In the genomic region with DNA sequence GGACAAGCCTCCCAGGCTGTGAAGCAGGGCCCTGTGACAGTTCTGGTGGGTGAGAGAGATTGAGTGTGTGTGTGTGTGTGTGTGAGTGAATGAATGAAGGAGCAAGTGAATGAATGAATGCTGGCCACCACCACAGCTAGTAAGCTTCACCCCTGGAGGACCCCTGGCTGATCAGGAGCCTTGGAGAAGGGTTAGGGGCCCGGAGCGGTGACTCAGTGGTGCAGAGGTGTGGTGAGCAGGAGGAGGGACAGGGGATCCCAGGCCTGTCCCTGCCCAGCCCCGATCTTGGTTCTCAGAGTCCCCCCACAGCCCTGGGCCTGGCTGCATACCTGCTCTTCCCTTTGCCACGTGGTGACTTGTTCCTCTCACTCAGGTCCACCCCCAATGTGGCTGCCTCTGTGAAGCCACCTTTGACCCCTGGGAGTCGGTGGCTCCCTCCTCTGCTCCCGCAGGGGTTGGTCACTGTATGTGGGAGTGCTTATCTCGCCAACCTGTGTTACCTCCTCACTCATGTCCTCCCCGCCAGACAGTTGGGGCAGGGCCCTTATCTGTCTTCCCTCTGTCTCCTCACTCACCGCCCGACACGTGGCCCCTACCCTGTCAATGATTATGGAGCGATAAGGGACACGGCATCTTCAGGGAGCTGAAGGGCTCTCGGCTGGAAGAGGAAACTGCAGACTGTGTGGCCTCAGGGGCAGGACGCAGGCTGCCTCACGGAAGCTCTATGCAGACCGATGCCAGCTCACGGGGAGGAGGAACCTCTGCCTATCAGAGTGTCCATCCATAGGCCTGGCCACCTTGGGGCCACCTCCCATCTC, we compare ENCODE assay signal across 1 cellular context.
A peak's percentile ranks its signal among the peaks of the same experiment; 100 is the strongest.
TF ChIP-seq lines count a peak whose summit lies in the region.

No MANE protein-coding gene starts in this region.

TF ChIP-seq in HepG2, 621 proteins besides CTCF, POLR2A, EP300 and RAD21 (continued from another document and continues in another):
- TF ChIP-seq, protein P1, sequence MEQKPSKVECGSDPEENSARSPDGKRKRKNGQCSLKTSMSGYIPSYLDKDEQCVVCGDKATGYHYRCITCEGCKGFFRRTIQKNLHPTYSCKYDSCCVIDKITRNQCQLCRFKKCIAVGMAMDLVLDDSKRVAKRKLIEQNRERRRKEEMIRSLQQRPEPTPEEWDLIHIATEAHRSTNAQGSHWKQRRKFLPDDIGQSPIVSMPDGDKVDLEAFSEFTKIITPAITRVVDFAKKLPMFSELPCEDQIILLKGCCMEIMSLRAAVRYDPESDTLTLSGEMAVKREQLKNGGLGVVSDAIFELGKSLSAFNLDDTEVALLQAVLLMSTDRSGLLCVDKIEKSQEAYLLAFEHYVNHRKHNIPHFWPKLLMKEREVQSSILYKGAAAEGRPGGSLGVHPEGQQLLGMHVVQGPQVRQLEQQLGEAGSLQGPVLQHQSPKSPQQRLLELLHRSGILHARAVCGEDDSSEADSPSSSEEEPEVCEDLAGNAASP (CRISPR knock-in tag; IDR thresholded peaks at IDR 0.05; ENCODE audit: borderline replicate concordance): 0 out of 2 replicates have a peak, but pooled peaks have one; percentile 19
- TF ChIP-seq KLF6 (CRISPR knock-in tag; IDR thresholded peaks at IDR 0.05): no peak
- TF ChIP-seq, protein P2, sequence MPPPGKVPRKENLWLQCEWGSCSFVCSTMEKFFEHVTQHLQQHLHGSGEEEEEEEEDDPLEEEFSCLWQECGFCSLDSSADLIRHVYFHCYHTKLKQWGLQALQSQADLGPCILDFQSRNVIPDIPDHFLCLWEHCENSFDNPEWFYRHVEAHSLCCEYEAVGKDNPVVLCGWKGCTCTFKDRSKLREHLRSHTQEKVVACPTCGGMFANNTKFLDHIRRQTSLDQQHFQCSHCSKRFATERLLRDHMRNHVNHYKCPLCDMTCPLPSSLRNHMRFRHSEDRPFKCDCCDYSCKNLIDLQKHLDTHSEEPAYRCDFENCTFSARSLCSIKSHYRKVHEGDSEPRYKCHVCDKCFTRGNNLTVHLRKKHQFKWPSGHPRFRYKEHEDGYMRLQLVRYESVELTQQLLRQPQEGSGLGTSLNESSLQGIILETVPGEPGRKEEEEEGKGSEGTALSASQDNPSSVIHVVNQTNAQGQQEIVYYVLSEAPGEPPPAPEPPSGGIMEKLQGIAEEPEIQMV (CRISPR knock-in tag; IDR thresholded peaks at IDR 0.05; ENCODE audit: low read depth): no peak
- no peak for TF ChIP-seq SUZ12 (IDR thresholded peaks at IDR 0.05; ENCODE audit: low read depth, low read length)
- TF ChIP-seq SCMH1 (CRISPR knock-in tag; IDR thresholded peaks at IDR 0.05; ENCODE audit: borderline replicate concordance): no peak
- no peak for TF ChIP-seq NR1H2 (CRISPR knock-in tag; IDR thresholded peaks at IDR 0.05; ENCODE audit: borderline replicate concordance, low read depth)
- no peak for TF ChIP-seq ZNF572 (CRISPR knock-in tag; IDR thresholded peaks at IDR 0.05)
- TF ChIP-seq ZNF598 (CRISPR knock-in tag; IDR thresholded peaks at IDR 0.05; ENCODE audit: borderline replicate concordance): no peak
- TF ChIP-seq MED8 (CRISPR knock-in tag; IDR thresholded peaks at IDR 0.05; ENCODE audit: insufficient replicate concordance): no peak
- peak; percentile 69; the same call in 1 of the 2 replicates for TF ChIP-seq ZNF788 (CRISPR knock-in tag; IDR thresholded peaks at IDR 0.05; ENCODE audit: borderline replicate concordance)
- TF ChIP-seq ZNF230 (CRISPR knock-in tag; IDR thresholded peaks at IDR 0.05): peak; percentile 64; the same call in 1 of the 2 replicates
- TF ChIP-seq, protein P3, sequence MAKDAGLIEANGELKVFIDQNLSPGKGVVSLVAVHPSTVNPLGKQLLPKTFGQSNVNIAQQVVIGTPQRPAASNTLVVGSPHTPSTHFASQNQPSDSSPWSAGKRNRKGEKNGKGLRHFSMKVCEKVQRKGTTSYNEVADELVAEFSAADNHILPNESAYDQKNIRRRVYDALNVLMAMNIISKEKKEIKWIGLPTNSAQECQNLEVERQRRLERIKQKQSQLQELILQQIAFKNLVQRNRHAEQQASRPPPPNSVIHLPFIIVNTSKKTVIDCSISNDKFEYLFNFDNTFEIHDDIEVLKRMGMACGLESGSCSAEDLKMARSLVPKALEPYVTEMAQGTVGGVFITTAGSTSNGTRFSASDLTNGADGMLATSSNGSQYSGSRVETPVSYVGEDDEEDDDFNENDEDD (CRISPR knock-in tag; IDR thresholded peaks at IDR 0.05; ENCODE audit: borderline replicate concordance): peak; percentile 48
- TF ChIP-seq, protein P4, sequence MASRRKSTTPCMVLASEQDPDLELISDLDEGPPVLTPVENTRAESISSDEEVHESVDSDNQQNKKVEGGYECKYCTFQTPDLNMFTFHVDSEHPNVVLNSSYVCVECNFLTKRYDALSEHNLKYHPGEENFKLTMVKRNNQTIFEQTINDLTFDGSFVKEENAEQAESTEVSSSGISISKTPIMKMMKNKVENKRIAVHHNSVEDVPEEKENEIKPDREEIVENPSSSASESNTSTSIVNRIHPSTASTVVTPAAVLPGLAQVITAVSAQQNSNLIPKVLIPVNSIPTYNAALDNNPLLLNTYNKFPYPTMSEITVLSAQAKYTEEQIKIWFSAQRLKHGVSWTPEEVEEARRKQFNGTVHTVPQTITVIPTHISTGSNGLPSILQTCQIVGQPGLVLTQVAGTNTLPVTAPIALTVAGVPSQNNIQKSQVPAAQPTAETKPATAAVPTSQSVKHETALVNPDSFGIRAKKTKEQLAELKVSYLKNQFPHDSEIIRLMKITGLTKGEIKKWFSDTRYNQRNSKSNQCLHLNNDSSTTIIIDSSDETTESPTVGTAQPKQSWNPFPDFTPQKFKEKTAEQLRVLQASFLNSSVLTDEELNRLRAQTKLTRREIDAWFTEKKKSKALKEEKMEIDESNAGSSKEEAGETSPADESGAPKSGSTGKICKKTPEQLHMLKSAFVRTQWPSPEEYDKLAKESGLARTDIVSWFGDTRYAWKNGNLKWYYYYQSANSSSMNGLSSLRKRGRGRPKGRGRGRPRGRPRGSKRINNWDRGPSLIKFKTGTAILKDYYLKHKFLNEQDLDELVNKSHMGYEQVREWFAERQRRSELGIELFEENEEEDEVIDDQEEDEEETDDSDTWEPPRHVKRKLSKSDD (CRISPR knock-in tag; IDR thresholded peaks at IDR 0.05; ENCODE audit: low read depth): no peak
- no peak for TF ChIP-seq ZNF451 (CRISPR knock-in tag; IDR thresholded peaks at IDR 0.05)
- TF ChIP-seq ZNF180 (CRISPR knock-in tag; IDR thresholded peaks at IDR 0.05; ENCODE audit: borderline replicate concordance, low read depth): no peak
- TF ChIP-seq, protein P5, sequence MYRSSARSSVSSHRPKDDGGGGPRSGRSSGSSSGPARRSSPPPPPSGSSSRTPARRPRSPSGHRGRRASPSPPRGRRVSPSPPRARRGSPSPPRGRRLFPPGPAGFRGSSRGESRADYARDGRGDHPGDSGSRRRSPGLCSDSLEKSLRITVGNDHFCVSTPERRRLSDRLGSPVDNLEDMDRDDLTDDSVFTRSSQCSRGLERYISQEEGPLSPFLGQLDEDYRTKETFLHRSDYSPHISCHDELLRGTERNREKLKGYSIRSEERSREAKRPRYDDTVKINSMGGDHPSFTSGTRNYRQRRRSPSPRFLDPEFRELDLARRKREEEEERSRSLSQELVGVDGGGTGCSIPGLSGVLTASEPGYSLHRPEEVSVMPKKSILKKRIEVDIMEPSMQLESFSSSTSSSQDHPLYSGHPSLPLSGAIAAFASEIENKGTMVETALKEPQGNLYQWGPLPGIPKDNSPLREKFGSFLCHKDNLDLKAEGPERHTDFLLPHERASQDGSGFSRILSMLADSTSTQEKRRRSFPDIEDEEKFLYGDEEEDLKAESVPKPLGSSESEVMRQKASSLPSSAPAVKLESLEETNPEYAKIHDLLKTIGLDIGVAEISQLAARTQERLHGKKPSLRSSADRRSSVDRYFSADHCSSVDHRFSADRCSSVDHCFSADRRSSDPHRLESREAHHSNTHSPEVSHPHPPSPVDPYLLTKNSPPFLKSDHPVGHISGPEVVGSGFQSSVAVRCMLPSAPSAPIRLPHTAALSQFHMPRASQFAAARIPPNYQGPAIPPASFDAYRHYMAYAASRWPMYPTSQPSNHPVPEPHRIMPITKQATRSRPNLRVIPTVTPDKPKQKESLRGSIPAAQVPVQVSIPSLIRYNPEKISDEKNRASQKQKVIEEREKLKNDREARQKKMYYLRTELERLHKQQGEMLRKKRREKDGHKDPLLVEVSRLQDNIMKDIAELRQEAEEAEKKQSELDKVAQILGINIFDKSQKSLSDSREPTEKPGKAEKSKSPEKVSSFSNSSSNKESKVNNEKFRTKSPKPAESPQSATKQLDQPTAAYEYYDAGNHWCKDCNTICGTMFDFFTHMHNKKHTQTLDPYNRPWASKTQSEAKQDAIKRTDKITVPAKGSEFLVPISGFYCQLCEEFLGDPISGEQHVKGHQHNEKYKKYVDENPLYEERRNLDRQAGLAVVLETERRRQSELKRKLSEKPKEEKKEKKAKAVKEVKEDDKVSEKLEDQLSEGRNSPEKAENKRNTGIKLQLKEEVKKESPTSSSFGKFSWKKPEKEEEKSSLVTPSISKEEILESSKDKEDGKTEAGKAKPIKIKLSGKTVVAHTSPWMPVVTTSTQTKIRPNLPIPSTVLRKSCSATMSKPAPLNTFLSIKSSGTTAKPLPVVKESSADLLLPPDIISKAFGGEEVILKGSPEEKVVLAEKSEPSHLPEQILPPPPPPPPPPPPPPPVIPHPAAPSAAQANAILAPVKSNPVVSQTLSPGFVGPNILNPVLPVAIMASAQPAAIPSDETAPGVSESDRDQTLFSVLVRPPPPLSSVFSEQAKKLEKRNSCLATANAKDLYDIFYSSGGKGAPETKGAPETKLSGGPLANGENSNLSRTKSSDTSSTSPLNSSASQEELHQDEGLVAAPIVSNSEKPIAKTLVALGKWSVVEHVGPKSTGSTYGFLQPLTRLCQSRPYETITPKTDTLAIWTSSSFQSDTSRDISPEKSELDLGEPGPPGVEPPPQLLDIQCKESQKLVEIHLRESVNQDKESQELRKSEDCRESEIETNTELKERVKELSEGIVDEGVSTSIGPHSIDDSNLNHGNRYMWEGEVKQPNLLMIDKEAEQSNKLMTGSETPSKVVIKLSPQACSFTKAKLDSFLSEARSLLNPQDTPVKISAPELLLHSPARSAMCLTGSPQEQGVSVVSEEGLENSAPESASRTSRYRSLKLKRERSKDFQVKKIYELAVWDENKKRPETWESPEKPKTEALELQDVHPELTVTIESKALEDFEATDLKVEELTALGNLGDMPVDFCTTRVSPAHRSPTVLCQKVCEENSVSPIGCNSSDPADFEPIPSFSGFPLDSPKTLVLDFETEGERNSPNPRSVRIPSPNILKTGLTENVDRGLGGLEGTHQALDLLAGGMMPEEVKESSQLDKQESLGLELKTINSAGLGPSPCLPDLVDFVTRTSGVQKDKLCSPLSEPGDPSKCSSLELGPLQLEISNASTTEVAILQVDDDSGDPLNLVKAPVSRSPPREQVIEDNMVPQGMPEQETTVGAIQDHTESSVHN (CRISPR knock-in tag; IDR thresholded peaks at IDR 0.05): no peak; the same call in 1 of the 2 replicates
- TF ChIP-seq, protein P6, sequence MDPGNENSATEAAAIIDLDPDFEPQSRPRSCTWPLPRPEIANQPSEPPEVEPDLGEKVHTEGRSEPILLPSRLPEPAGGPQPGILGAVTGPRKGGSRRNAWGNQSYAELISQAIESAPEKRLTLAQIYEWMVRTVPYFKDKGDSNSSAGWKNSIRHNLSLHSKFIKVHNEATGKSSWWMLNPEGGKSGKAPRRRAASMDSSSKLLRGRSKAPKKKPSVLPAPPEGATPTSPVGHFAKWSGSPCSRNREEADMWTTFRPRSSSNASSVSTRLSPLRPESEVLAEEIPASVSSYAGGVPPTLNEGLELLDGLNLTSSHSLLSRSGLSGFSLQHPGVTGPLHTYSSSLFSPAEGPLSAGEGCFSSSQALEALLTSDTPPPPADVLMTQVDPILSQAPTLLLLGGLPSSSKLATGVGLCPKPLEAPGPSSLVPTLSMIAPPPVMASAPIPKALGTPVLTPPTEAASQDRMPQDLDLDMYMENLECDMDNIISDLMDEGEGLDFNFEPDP (CRISPR knock-in tag; conservative IDR thresholded peaks at IDR 0.05): no peak
- no peak for TF ChIP-seq XBP1 (CRISPR knock-in tag; IDR thresholded peaks at IDR 0.05)
- TF ChIP-seq, protein P7, sequence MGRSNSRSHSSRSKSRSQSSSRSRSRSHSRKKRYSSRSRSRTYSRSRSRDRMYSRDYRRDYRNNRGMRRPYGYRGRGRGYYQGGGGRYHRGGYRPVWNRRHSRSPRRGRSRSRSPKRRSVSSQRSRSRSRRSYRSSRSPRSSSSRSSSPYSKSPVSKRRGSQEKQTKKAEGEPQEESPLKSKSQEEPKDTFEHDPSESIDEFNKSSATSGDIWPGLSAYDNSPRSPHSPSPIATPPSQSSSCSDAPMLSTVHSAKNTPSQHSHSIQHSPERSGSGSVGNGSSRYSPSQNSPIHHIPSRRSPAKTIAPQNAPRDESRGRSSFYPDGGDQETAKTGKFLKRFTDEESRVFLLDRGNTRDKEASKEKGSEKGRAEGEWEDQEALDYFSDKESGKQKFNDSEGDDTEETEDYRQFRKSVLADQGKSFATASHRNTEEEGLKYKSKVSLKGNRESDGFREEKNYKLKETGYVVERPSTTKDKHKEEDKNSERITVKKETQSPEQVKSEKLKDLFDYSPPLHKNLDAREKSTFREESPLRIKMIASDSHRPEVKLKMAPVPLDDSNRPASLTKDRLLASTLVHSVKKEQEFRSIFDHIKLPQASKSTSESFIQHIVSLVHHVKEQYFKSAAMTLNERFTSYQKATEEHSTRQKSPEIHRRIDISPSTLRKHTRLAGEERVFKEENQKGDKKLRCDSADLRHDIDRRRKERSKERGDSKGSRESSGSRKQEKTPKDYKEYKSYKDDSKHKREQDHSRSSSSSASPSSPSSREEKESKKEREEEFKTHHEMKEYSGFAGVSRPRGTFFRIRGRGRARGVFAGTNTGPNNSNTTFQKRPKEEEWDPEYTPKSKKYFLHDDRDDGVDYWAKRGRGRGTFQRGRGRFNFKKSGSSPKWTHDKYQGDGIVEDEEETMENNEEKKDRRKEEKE (IDR thresholded peaks at IDR 0.05): no peak
- TF ChIP-seq, protein P8, sequence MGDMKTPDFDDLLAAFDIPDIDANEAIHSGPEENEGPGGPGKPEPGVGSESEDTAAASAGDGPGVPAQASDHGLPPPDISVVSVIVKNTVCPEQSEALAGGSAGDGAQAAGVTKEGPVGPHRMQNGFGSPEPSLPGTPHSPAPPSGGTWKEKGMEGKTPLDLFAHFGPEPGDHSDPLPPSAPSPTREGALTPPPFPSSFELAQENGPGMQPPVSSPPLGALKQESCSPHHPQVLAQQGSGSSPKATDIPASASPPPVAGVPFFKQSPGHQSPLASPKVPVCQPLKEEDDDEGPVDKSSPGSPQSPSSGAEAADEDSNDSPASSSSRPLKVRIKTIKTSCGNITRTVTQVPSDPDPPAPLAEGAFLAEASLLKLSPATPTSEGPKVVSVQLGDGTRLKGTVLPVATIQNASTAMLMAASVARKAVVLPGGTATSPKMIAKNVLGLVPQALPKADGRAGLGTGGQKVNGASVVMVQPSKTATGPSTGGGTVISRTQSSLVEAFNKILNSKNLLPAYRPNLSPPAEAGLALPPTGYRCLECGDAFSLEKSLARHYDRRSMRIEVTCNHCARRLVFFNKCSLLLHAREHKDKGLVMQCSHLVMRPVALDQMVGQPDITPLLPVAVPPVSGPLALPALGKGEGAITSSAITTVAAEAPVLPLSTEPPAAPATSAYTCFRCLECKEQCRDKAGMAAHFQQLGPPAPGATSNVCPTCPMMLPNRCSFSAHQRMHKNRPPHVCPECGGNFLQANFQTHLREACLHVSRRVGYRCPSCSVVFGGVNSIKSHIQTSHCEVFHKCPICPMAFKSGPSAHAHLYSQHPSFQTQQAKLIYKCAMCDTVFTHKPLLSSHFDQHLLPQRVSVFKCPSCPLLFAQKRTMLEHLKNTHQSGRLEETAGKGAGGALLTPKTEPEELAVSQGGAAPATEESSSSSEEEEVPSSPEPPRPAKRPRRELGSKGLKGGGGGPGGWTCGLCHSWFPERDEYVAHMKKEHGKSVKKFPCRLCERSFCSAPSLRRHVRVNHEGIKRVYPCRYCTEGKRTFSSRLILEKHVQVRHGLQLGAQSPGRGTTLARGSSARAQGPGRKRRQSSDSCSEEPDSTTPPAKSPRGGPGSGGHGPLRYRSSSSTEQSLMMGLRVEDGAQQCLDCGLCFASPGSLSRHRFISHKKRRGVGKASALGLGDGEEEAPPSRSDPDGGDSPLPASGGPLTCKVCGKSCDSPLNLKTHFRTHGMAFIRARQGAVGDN (CRISPR knock-in tag; IDR thresholded peaks at IDR 0.05): peak; percentile 97
- TF ChIP-seq SRSF1 (optimal IDR thresholded peaks at IDR 0.05; ENCODE audit: low read depth, low read length): peak; percentile 79
- no peak; the same call in 1 of the 2 replicates for TF ChIP-seq ZSCAN31 (CRISPR knock-in tag; IDR thresholded peaks at IDR 0.05; ENCODE audit: low read depth)
- TF ChIP-seq MTA1 (CRISPR knock-in tag; IDR thresholded peaks at IDR 0.05; ENCODE audit: borderline replicate concordance): no peak; the same call in 1 of the 2 replicates
